In the genomic region with DNA sequence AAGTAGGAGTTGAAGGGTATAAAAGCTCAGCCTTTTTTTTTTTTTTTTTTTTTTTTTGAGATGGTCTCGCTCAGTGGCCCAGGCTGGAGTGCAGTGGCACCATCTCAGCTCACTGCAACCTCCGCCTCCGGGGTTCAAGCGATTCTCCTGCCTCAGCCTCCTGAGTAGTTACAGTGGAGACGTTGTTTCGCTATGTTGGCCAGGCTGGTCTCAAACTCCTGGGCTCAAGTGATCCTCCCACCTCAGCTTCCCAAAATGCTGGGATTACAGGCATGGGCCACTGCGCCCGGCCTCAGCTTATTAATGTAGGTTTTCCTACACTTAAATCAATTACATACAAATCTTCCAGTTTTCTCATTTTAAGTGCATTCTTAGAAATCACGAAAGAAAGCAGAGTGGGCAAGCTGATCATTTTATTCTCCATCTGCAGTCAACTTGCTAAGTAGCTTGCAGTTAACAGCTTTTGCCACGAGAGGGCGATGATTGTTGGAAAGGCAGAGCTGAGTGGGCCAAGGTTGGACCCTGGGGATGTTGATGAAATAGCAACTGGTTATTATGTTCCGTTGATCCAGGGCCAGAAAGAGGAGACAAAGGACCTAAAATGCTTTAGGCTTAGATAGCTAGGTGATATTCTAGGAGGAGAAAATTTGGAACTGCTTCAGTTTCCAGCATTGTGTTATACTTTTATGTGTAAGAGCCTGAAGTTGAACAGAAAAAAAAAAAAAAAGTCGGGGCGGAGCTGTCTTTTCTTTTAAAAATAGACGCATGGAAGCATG, we compare ENCODE assay signal across 8 cellular contexts.
A peak's percentile ranks its signal among the peaks of the same experiment; 100 is the strongest.
DNase-seq lines count a peak whose midpoint lies in the region; ATAC-seq, FAIRE-seq and TF ChIP-seq lines count a peak whose summit lies in the region.

No MANE protein-coding gene starts in this region.

- TF ChIP-seq CTCF in choroid plexus epithelial cell (conservative IDR thresholded peaks at IDR 0.05; ENCODE audit: low read depth, low read length): peak; percentile 97
- peak; percentile 76 to 81 for TF ChIP-seq CTCF in left lung (IDR thresholded peaks at IDR 0.05)

- TF ChIP-seq POLR2A in H54 (IDR thresholded peaks at IDR 0.05; ENCODE audit: low read depth, low read length): no peak

- no peaks in the 10 kb centered on the region for H3K36me3 ChIP-seq in left lung

- CTCF ChIA-PET in activated CD4-positive, alpha-beta T cell treated with anti-CD3 and anti-CD28 coated beads for 36 hours (lab: Charles Lee): interaction anchor here (0.6 to 2.1 kb wide), 52 partner anchors 8 to 847 kb away, joined by 3 to 17 read pairs (median 4); no protein-coding TSS in a partner anchor

- no peaks in the 10 kb centered on the region for H3K9me3 ChIP-seq in left lung

- H3K27me3 Mint-ChIP-seq in activated CD4-positive, alpha-beta T cell treated with anti-CD3 and anti-CD28 coated beads for 36 hours: no peaks in the 10 kb centered on the region

- POLR2A ChIA-PET in activated CD4-positive, alpha-beta T cell treated with anti-CD3 and anti-CD28 coated beads for 36 hours (lab: Charles Lee): no interaction called here

- H3K27ac Mint-ChIP-seq in activated CD4-positive, alpha-beta T cell treated with anti-CD3 and anti-CD28 coated beads for 36 hours: no peak overlapping the region

- H3K4me1 Mint-ChIP-seq in activated CD4-positive, alpha-beta T cell treated with anti-CD3 and anti-CD28 coated beads for 36 hours: peaks cover 17% of the 10 kb centered on the region

- peaks cover 4 to 18% of the 10 kb centered on the region in 2 donors for H3K4me1 ChIP-seq in left lung

- no peaks in the 10 kb centered on the region for H3K9me3 Mint-ChIP-seq in activated CD4-positive, alpha-beta T cell treated with anti-CD3 and anti-CD28 coated beads for 36 hours (ENCODE audit: low read depth)

- peak; percentile 52 for ATAC-seq in activated CD4-positive, alpha-beta T cell treated with anti-CD3 and anti-CD28 coated beads for 36 hours
- ATAC-seq in left lung (peak; percentile 90), HG03521 (IDR thresholded peaks at IDR 0.05; ENCODE audit: unreplicated experiment) (no peak)

- H3K4me3 ChIP-seq in choroid plexus epithelial cell (ENCODE audit: low read depth, low read length): no peak overlapping the region
- H3K4me3 ChIP-seq in left lung: no peak overlapping the region

- DNase-seq in AG08395 (ENCODE audit: low spot score) (peak; percentile 82), H54 (ENCODE audit: insufficient read length, low spot score) (peak; percentile 35), NCI-H446 treated with DMSO at 0.1 percent for 48 hours (lab: John Stamatoyannopoulos, UW) (peak; percentile 22), choroid plexus epithelial cell (ENCODE audit: low read depth) (peak; percentile 95), left lung (peak in 1 of 2 donors; percentile 67)
- DNase-seq in activated CD4-positive, alpha-beta T cell treated with anti-CD3 and anti-CD28 coated beads for 36 hours: peak; percentile 85
- peak; percentile 54 to 60 for DNase-seq in stimulated activated CD4-positive, alpha-beta T cell treated with anti-CD3 and anti-CD28 coated beads, Interleukin-4, amount 100 ng/mL, for 4 hours

- peak; percentile 88 for FAIRE-seq in H54 (lab: Jason Lieb, UNC)

- no peaks in the 10 kb centered on the region for H3K27me3 ChIP-seq in left lung

- H3K27ac ChIP-seq in left lung: peak overlapping the region in 1 of 2 donors; percentile 57

- no peaks in the 10 kb centered on the region for H3K36me3 Mint-ChIP-seq in activated CD4-positive, alpha-beta T cell treated with anti-CD3 and anti-CD28 coated beads for 36 hours (ENCODE audit: low read depth)

- intact Hi-C loops in activated CD4-positive, alpha-beta T cell treated with anti-CD3 and anti-CD28 coated beads for 36 hours (cut with DNase I, micrococcal nuclease): loop anchor here (1.0 kb wide), 3 partner anchors 234 to 398 kb away; partner anchors contain the start of gene EPAS1 (in 1 of the 2)
- intact Hi-C loops in left lung (cut with DNase I): loop anchor here in 1 of 2 donors (10.0 kb wide), 1 partner anchor 302 kb away; no protein-coding TSS in a partner anchor

- no peak overlapping the region for H3K4me3 Mint-ChIP-seq in activated CD4-positive, alpha-beta T cell treated with anti-CD3 and anti-CD28 coated beads for 36 hours
